ENCODE assay signal across 9 cellular contexts in genomic region chr11:114172871-114173444, GRCh38.
DNase-seq lines count a peak whose midpoint lies in the region; ATAC-seq and TF ChIP-seq lines count a peak whose summit lies in the region.
"Had no signal": no experiment of that assay in that cellular context is flagged by ENCODE, and none has a peak within 500 bp of the region (broad histone marks: within the 10 kb centered on the region; RNA-seq: fewer than 3 reads in every experiment).

No MANE protein-coding gene starts in this region.

- ATAC-seq in esophagus mucosa: no peak

- peak; percentile 25 for DNase-seq in NCI-H2171 (lab: John Stamatoyannopoulos, UW)
- DNase-seq in nephron progenitor cell: no peak
- no peak for DNase-seq in HPDE6-E6E7 (ENCODE audit: extremely low spot score)
- DNase-seq in NCI-H2081 treated with DMSO at 0.1 percent for 48 hours (lab: John Stamatoyannopoulos, UW): no peak
- no peak for DNase-seq in dedifferentiated amniotic fluid mesenchymal stem cell (ENCODE audit: extremely low spot score)
- DNase-seq: kidney glomerular epithelial cell had no signal

- H3K27me3 ChIP-seq in duodenal mucosa (ENCODE audit: control insufficient read depth in 1 of 2, insufficient read depth in 2 of 2, low read length in 2 of 2): no peaks in the 10 kb centered on the region

- no peak for TF ChIP-seq CTCF in 22Rv1 (IDR thresholded peaks at IDR 0.05)
- no peak for TF ChIP-seq CTCF in nephron progenitor cell (IDR thresholded peaks at IDR 0.05)

- H3K27ac ChIP-seq in 22Rv1 (peak overlapping the region; percentile 98), duodenal mucosa (ENCODE audit: low read depth, low read length) (peak overlapping the region; percentile 13)

- peaks cover 6% of the 10 kb centered on the region for H3K27me3 Mint-ChIP-seq in nephron progenitor cell (ENCODE audit: low read depth, poor library complexity)

- H3K4me3 ChIP-seq in duodenal mucosa (ENCODE audit: low read depth in 1 of 2, low read length in 2 of 2): peak overlapping the region in 1 of 2 donors; percentile 9

- H3K9ac ChIP-seq in duodenal mucosa (ENCODE audit: low read depth in 1 of 2, low read length in 2 of 2): peak overlapping the region in 1 of 2 donors; percentile 9

- peaks cover 75 to 87% of the 10 kb centered on the region in 2 donors for H3K4me1 ChIP-seq in duodenal mucosa (ENCODE audit: control insufficient read depth in 1 of 2, insufficient read depth in 2 of 2, low read length in 2 of 2)

- no peaks in the 10 kb centered on the region for H3K9me3 ChIP-seq in duodenal mucosa (ENCODE audit: control insufficient read depth in 1 of 2, low read length in 2 of 2)

- H3K27ac Mint-ChIP-seq in nephron progenitor cell: peak overlapping the region; percentile 41

- no peaks in the 10 kb centered on the region for H3K9me3 Mint-ChIP-seq in nephron progenitor cell

- H3K36me3 ChIP-seq in duodenal mucosa (ENCODE audit: control insufficient read depth in 1 of 2, insufficient read depth in 2 of 2, low read length in 2 of 2): no peaks in the 10 kb centered on the region

- H3K4me3 Mint-ChIP-seq in nephron progenitor cell: peak overlapping the region; percentile 18

- H3K36me3 Mint-ChIP-seq in nephron progenitor cell (ENCODE audit: low read depth): no peaks in the 10 kb centered on the region

- peaks cover 89% of the 10 kb centered on the region for H3K4me1 Mint-ChIP-seq in nephron progenitor cell
